ENCODE assay signal across 8 cellular contexts in genomic region chr12:46372852-46373302, GRCh38. TPM values are rescaled to one million over a fixed set of nuclear protein-coding genes. Genes with fewer than 3 reads are reported as not detected.
A peak's percentile ranks its signal among the peaks of the same experiment; 100 is the strongest.
DNase-seq lines count a peak whose midpoint lies in the region; ATAC-seq and TF ChIP-seq lines count a peak whose summit lies in the region.

No MANE protein-coding gene starts in this region.

- no peak for TF ChIP-seq CTCF in GM13977 (IDR thresholded peaks at IDR 0.05; ENCODE audit: extremely low read depth, insufficient read depth, missing control alignments)
- no peak for TF ChIP-seq CTCF in RWPE2 (IDR thresholded peaks at IDR 0.05; ENCODE audit: poor library complexity, severe bottlenecking)
- TF ChIP-seq CTCF in epithelial cell of proximal tubule (conservative IDR thresholded peaks at IDR 0.05; ENCODE audit: low read depth, low read length), result no peak
- TF ChIP-seq CTCF in GM13976 (IDR thresholded peaks at IDR 0.05; ENCODE audit: borderline replicate concordance, control extremely low read depth, extremely low read depth, insufficient read depth, missing control alignments), result no peak

- peak overlapping the region; percentile 5 for H4K8ac ChIP-seq in trophoblast cell (ENCODE audit: low read depth, low read length)

- no peak; the same call in 2 of the 3 replicates for ATAC-seq in RWPE2 (ENCODE audit: low read depth)
- ATAC-seq in HG03108 (IDR thresholded peaks at IDR 0.05; ENCODE audit: unreplicated experiment), result no peak
- no peak for ATAC-seq in GM18520 (IDR thresholded peaks at IDR 0.05; ENCODE audit: unreplicated experiment)
- no peak for ATAC-seq in GM21717 (IDR thresholded peaks at IDR 0.05; ENCODE audit: unreplicated experiment)

- H3K4me3 ChIP-seq in RWPE2 (ENCODE audit: severe bottlenecking) (peak overlapping the region; percentile 77), epithelial cell of proximal tubule (ENCODE audit: low read depth, low read length) (peak overlapping the region; percentile 90), trophoblast cell (ENCODE audit: low read depth, low read length) (peak overlapping the region; percentile 67)

- H2AK5ac ChIP-seq in trophoblast cell (ENCODE audit: low read length), result no peak overlapping the region

- H3K9ac ChIP-seq in trophoblast cell (ENCODE audit: low read length), result peak overlapping the region; percentile 80

- peak overlapping the region; percentile 96 for H3K27ac ChIP-seq in RWPE2 (ENCODE audit: poor library complexity, severe bottlenecking)
- peak overlapping the region; percentile 22 for H3K27ac ChIP-seq in trophoblast cell (ENCODE audit: low read depth, low read length)

- peaks cover 21% of the 10 kb centered on the region for H3K4me1 ChIP-seq in RWPE2 (ENCODE audit: insufficient read depth, poor library complexity, severe bottlenecking)
- peaks cover 6 to 7% of the 10 kb centered on the region in 2 experiments for H3K4me1 ChIP-seq in trophoblast cell (ENCODE audit: control insufficient read depth in 1 of 2, insufficient read depth in 2 of 2, low read length in 2 of 2)

- peak overlapping the region; percentile 97 for H3K4me2 ChIP-seq in trophoblast cell (ENCODE audit: low read length)

- in situ Hi-C loops in GM13977 (cut with MboI; ENCODE audit: low pct_unique_long_range_greater_than_20kb, low sequenced_read_pairs, unreplicated experiment) (loop anchor here (25.0 kb wide), 1 partner anchor 289 kb away; no protein-coding TSS in a partner anchor), GM13976 (cut with MboI; ENCODE audit: low sequenced_read_pairs, unreplicated experiment) (loop anchor here (25.0 kb wide), 1 partner anchor 211 kb away; no protein-coding TSS in a partner anchor)

- DNase-seq in GM13977 (ENCODE audit: low spot score), result peak; percentile 49
- DNase-seq in RWPE2 (ENCODE audit: low spot score), result no peak
- DNase-seq in epithelial cell of proximal tubule (ENCODE audit: low read depth), result no peak
- DNase-seq in trophoblast cell, result no peak
- DNase-seq in GM13976 (ENCODE audit: low spot score), result no peak

- peak overlapping the region; percentile 46 for H4K91ac ChIP-seq in trophoblast cell (ENCODE audit: low read depth, low read length)

- H4K12ac ChIP-seq in trophoblast cell (ENCODE audit: low read depth, low read length), result no peak overlapping the region

- H3K23ac ChIP-seq in trophoblast cell (ENCODE audit: low read length), result no peak overlapping the region

- H3K4ac ChIP-seq in trophoblast cell (ENCODE audit: low read depth, low read length), result peak overlapping the region; percentile 11

- H3K27me3 ChIP-seq in RWPE2 (ENCODE audit: insufficient read depth, poor library complexity, severe bottlenecking) (no peaks in the 10 kb centered on the region), trophoblast cell (ENCODE audit: insufficient read depth, low read length) (no peaks in the 10 kb centered on the region)

- peak overlapping the region; percentile 9 for H2BK12ac ChIP-seq in trophoblast cell (ENCODE audit: low read length)

- no CpG with 5 or more reads among the region's 16 CpGs for WGBS in trophoblast cell (ENCODE audit: extremely low coverage, insufficient coverage, insufficient read length)

- peak overlapping the region; percentile 50 for H3K14ac ChIP-seq in trophoblast cell (ENCODE audit: low read length)

- peak overlapping the region; percentile 38 for H2AFZ ChIP-seq in trophoblast cell (ENCODE audit: insufficient read depth, low read length, poor library complexity)

- peak overlapping the region; percentile 10 for H2BK5ac ChIP-seq in trophoblast cell (ENCODE audit: low read depth, low read length, poor library complexity)

- no peaks in the 10 kb centered on the region for H3K9me3 ChIP-seq in RWPE2 (ENCODE audit: severe bottlenecking)
- H3K9me3 ChIP-seq in trophoblast cell (ENCODE audit: insufficient read depth, low read depth, low read length), result no peaks in the 10 kb centered on the region

- H3K36me3 ChIP-seq in RWPE2 (ENCODE audit: low read depth), result peaks cover 46% of the 10 kb centered on the region
- H3K36me3 ChIP-seq in trophoblast cell (ENCODE audit: control insufficient read depth in 1 of 2, insufficient read depth in 2 of 2, low read length in 2 of 2), result peaks cover 8 to 17% of the 10 kb centered on the region in 2 experiments

- peaks cover 19% of the 10 kb centered on the region for H3K79me1 ChIP-seq in trophoblast cell (ENCODE audit: low read length)

- H3K18ac ChIP-seq in trophoblast cell (ENCODE audit: low read length), result peak overlapping the region; percentile 28

- H2BK120ac ChIP-seq in trophoblast cell (ENCODE audit: insufficient read depth, low read length, poor library complexity), result peak overlapping the region; percentile 34

- H3K79me2 ChIP-seq in trophoblast cell (ENCODE audit: control insufficient read depth, insufficient read depth, low read length, poor library complexity), result peaks cover 15% of the 10 kb centered on the region

RNA-seq across cellular contexts. Expression of gene SLC38A2, which starts 0.3 kb away (rescaled TPM):
- 149 and 163 TPM in 2 replicates for total RNA-seq in epithelial cell of proximal tubule
- polyA plus RNA-seq in trophoblast cell (2013), result 849 and 857 TPM in 2 replicates
